31 cellular contexts compared by ENCODE assay signal in genomic region chr4:87649980-87650379, GRCh38. TPM values are rescaled to one million over a fixed set of nuclear protein-coding genes. Genes with fewer than 3 reads are reported as not detected.
DNase-seq lines count a peak whose midpoint lies in the region; ATAC-seq, FAIRE-seq and TF ChIP-seq lines count a peak whose summit lies in the region.
"Had no signal": no experiment of that assay in that cellular context is flagged by ENCODE, and none has a peak within 500 bp of the region (broad histone marks: within the 10 kb centered on the region; RNA-seq: fewer than 3 reads in every experiment).

Gene DMP1, plus strand, starts transcription at chr4:87650280. Its CDS starts 6,213 bp downstream, at chr4:87656493.

- H2AFZ ChIP-seq in MM.1S (ENCODE audit: low read length) (no peak within 1 kb of the TSS), H1 (ENCODE audit: low read length) (no peak within 1 kb of the TSS)

- no peak for TF ChIP-seq POLR2A in H1 (IDR thresholded peaks at IDR 0.05; ENCODE audit: control extremely low read depth in 1 of 2, low read depth in 2 of 2, low read length in 2 of 2)

- H3K4me3 Mint-ChIP-seq in nephron progenitor cell, result no peak within 1 kb of the TSS
- H3K4me3 Mint-ChIP-seq: CD14-positive monocyte; CD4-positive, alpha-beta memory T cell; CD4-positive, CD25-positive, alpha-beta regulatory T cell; CD8-positive, alpha-beta memory T cell had no signal

- no peaks in the 10 kb centered on the region for H3K27me3 Mint-ChIP-seq in nephron progenitor cell (ENCODE audit: low read depth, poor library complexity)

- no peaks in the 10 kb centered on the region for H3K9me3 ChIP-seq in MM.1S (replicated peaks; ENCODE audit: insufficient read depth, low read length)
- no peaks in the 10 kb centered on the region for H3K9me3 ChIP-seq in H1 (ENCODE audit: insufficient read depth in 2 of 2, low read depth in 1 of 2, low read length in 1 of 2)
- no peaks in the 10 kb centered on the region for H3K9me3 ChIP-seq in heart right ventricle
- H3K9me3 ChIP-seq: BE2C, BLaER1 had no signal

- H3K4me3 ChIP-seq in MM.1S (ENCODE audit: low read length), result no peak within 1 kb of the TSS
- H3K4me3 ChIP-seq in H1 (ENCODE audit: extremely low read depth in 1 of 4, insufficient read depth in 2 of 4, low read depth in 3 of 4, low read length in 4 of 4), result no peak within 1 kb of the TSS
- no peak within 1 kb of the TSS for H3K4me3 ChIP-seq in heart right ventricle
- H3K4me3 ChIP-seq: BLaER1, GM12878 had no signal

- H3K27me3 ChIP-seq in MM.1S (replicated peaks; ENCODE audit: insufficient read depth, low read length) (no peaks in the 10 kb centered on the region), H1 (replicated peaks in 1 of 4; ENCODE audit: control insufficient read depth in 3 of 4, extremely low read depth in 1 of 4, insufficient read depth in 3 of 4, low read length in 3 of 4) (no peaks in the 10 kb centered on the region), heart right ventricle (no peaks in the 10 kb centered on the region)
- H3K27me3 ChIP-seq: BE2C, BLaER1 had no signal

- H3K9ac ChIP-seq in MM.1S (ENCODE audit: low read length), result no peak within 1 kb of the TSS
- H3K9ac ChIP-seq in H1 (replicated peaks in 1 of 4; ENCODE audit: extremely low read depth in 1 of 4, low read depth in 3 of 4, low read length in 3 of 4), result no peak within 1 kb of the TSS
- H3K9ac ChIP-seq: BLaER1 had no signal

- no peak within 1 kb of the TSS for H4K91ac ChIP-seq in H1 (replicated peaks; ENCODE audit: insufficient read length, low read length)

- H2BK12ac ChIP-seq in H1 (ENCODE audit: low read depth, low read length), result no peak within 1 kb of the TSS

- H2BK120ac ChIP-seq in H1 (replicated peaks; ENCODE audit: low read depth, low read length), result no peak within 1 kb of the TSS

- no peak within 1 kb of the TSS for H2BK15ac ChIP-seq in H1 (ENCODE audit: low read length)

- H3K14ac ChIP-seq in H1 (ENCODE audit: insufficient read length), result no peak within 1 kb of the TSS

- no peak within 1 kb of the TSS for H4K8ac ChIP-seq in H1 (ENCODE audit: extremely low read depth, insufficient read depth, low read length)

- intact Hi-C loops in heart right ventricle (cut with DNase I), result no loop called here

- H4K20me1 ChIP-seq in MM.1S (ENCODE audit: insufficient read depth, low read length), result no peaks in the 10 kb centered on the region
- H4K20me1 ChIP-seq in H1 (replicated peaks in 1 of 2; ENCODE audit: control insufficient read depth in 1 of 2, insufficient read depth in 2 of 2, low read length in 2 of 2), result no peaks in the 10 kb centered on the region
- H4K20me1 ChIP-seq: BLaER1 had no signal

- CTCF ChIA-PET in H1 (lab: Charles Lee; ENCODE audit: partially characterized antibody), result interaction anchor here (1.0 to 2.0 kb wide), 3 partner anchors 71 to 188 kb away, joined by 3 to 11 read pairs (median 4); no protein-coding TSS in a partner anchor

- H3K79me1 ChIP-seq in H1 (ENCODE audit: low read depth, low read length), result no peaks in the 10 kb centered on the region

- H3K79me2 ChIP-seq in MM.1S (ENCODE audit: low read length) (no peaks in the 10 kb centered on the region), H1 (ENCODE audit: control insufficient read depth in 1 of 2, insufficient read depth in 2 of 2, low read length in 2 of 2) (no peaks in the 10 kb centered on the region)

- no peak for TF ChIP-seq CTCF in MM.1S (IDR thresholded peaks at IDR 0.05; ENCODE audit: low read length)
- no peak for TF ChIP-seq CTCF in H1 (IDR thresholded peaks at IDR 0.05; ENCODE audit: control extremely low read depth in 1 of 3, insufficient read depth in 1 of 3, low read depth in 1 of 3, low read length in 3 of 3)
- no peak for TF ChIP-seq CTCF in nephron progenitor cell (IDR thresholded peaks at IDR 0.05)
- no peak for TF ChIP-seq CTCF in heart right ventricle (IDR thresholded peaks at IDR 0.05)

- no peak within 1 kb of the TSS for H2AK5ac ChIP-seq in H1 (ENCODE audit: low read depth, low read length)

- H3K9me2 ChIP-seq in MM.1S (replicated peaks; ENCODE audit: insufficient read depth, low read length), result no peaks in the 10 kb centered on the region

- TF ChIP-seq RAD21 in H1 (IDR thresholded peaks at IDR 0.05 in 1 of 2, conservative IDR thresholded peaks at IDR 0.05 in 1 of 2; ENCODE audit: low read depth in 2 of 2, low read length in 2 of 2), result no peak

- no peak within 1 kb of the TSS for H3K18ac ChIP-seq in H1 (ENCODE audit: extremely low read depth, low read length)

- ATAC-seq in heart right ventricle, result no peak
- ATAC-seq: GM12878 had no signal

- H3K23me2 ChIP-seq in H1 (ENCODE audit: low read depth, low read length), result no peaks in the 10 kb centered on the region; the same call in 1 of the 2 replicates

- POLR2A ChIA-PET in H1 (lab: Charles Lee; ENCODE audit: partially characterized antibody), result no interaction called here

- H3K9me3 Mint-ChIP-seq in nephron progenitor cell, result no peaks in the 10 kb centered on the region
- H3K9me3 Mint-ChIP-seq: CD14-positive monocyte; CD4-positive, alpha-beta memory T cell; CD8-positive, alpha-beta memory T cell had no signal

- no peak within 1 kb of the TSS for H3K23ac ChIP-seq in H1 (ENCODE audit: insufficient read length)

- no peaks in the 10 kb centered on the region for H3K36me3 Mint-ChIP-seq in nephron progenitor cell (ENCODE audit: low read depth)
- H3K36me3 Mint-ChIP-seq: CD14-positive monocyte; CD4-positive, alpha-beta memory T cell; CD4-positive, CD25-positive, alpha-beta regulatory T cell; CD8-positive, alpha-beta memory T cell had no signal

- DNase-seq in MM.1S, result no peak
- no peak for DNase-seq in H1 (ENCODE audit: low read depth in 1 of 2, low spot score in 2 of 2)
- DNase-seq in nephron progenitor cell, result no peak
- DNase-seq in heart right ventricle, result no peak
- no peak for DNase-seq in epidermal melanocyte (ENCODE audit: insufficient read length, low spot score)
- DNase-seq in NCI-H82 (lab: John Stamatoyannopoulos, UW), result no peak
- DNase-seq: 8988T; ACHN; BE2C; C1 segment of cervical spinal cord; CD4-positive, alpha-beta memory T cell; CD4-positive, CD25-positive, alpha-beta regulatory T cell; CD8-positive, alpha-beta memory T cell; COR-L47; DMS 273 treated with DMSO at 0.1 percent for 48 hours; DMS153; DMS53; DMS79; DND-41; EL; GDM1 had no signal

- no peak within 1 kb of the TSS for H4K5ac ChIP-seq in H1 (ENCODE audit: insufficient read length, low read depth, low read length)

- H3K4me1 ChIP-seq in MM.1S (ENCODE audit: low read length), result peaks cover 11% of the 10 kb centered on the region; the same call in 1 of the 2 replicates
- H3K4me1 ChIP-seq in H1 (replicated peaks in 1 of 4; ENCODE audit: control insufficient read depth in 3 of 4, insufficient read depth in 4 of 4, low read length in 3 of 4), result peaks cover 0 to 2% (median 0%) of the 10 kb centered on the region in 4 experiments; a peak in 3 of 7 replicates
- H3K4me1 ChIP-seq in heart right ventricle, result no peaks in the 10 kb centered on the region
- H3K4me1 ChIP-seq: BE2C, BLaER1 had no signal

- H2BK5ac ChIP-seq in H1 (ENCODE audit: low read depth, low read length), result no peak within 1 kb of the TSS

- H2BK20ac ChIP-seq in H1 (ENCODE audit: low read length), result no peak within 1 kb of the TSS

- FAIRE-seq in H1 (lab: Jason Lieb, UNC), result no peak
- FAIRE-seq: A204.1, GM12878, GM12892, GM18507 had no signal

- no peak within 1 kb of the TSS for H3K4ac ChIP-seq in H1 (replicated peaks; ENCODE audit: insufficient read length, low read depth, low read length)

- H3K4me1 Mint-ChIP-seq in nephron progenitor cell, result peaks cover 14% of the 10 kb centered on the region
- H3K4me1 Mint-ChIP-seq: CD14-positive monocyte; CD4-positive, alpha-beta memory T cell; CD4-positive, CD25-positive, alpha-beta regulatory T cell; CD8-positive, alpha-beta memory T cell had no signal

- H3K4me2 ChIP-seq in MM.1S (ENCODE audit: low read depth, low read length) (0 out of 2 replicates have a peak within 1 kb of the TSS, but pooled peaks have one; percentile 10), H1 (ENCODE audit: insufficient read depth in 1 of 2, low read depth in 2 of 2, low read length in 2 of 2) (no peak within 1 kb of the TSS)
- H3K4me2 ChIP-seq: BLaER1 had no signal

- peak within 1 kb of the TSS; percentile 8 for H3K27ac Mint-ChIP-seq in nephron progenitor cell
- H3K27ac Mint-ChIP-seq: CD4-positive, alpha-beta memory T cell; CD4-positive, CD25-positive, alpha-beta regulatory T cell; CD8-positive, alpha-beta memory T cell had no signal

- WGBS in H1 (ENCODE audit: extremely low coverage in 1 of 2, insufficient coverage in 1 of 2, insufficient read length in 1 of 2, insufficient replicate concordance in 2 of 2, low coverage in 1 of 2, low lambda C conversion rate in 2 of 2, missing lambda C conversion rate in 1 of 2), 2 experiments, result 94% methylated on average over 3 of the region's 3 CpGs; no CpG with 5 or more reads in 1 of the 2 experiments
- 84 to 90% methylated on average over 3 of the region's 3 CpGs for WGBS in heart right ventricle, 2 donors

- no peaks in the 10 kb centered on the region for H3K36me3 ChIP-seq in MM.1S (replicated peaks; ENCODE audit: insufficient read depth, low read length)
- no peaks in the 10 kb centered on the region for H3K36me3 ChIP-seq in H1 (ENCODE audit: control insufficient read depth in 2 of 4, insufficient read depth in 4 of 4, low read length in 3 of 4)
- H3K36me3 ChIP-seq in heart right ventricle, result no peaks in the 10 kb centered on the region
- H3K36me3 ChIP-seq: BE2C, BLaER1 had no signal

- no peak for TF ChIP-seq EP300 in H1 (IDR thresholded peaks at IDR 0.05; ENCODE audit: borderline replicate concordance in 1 of 2, low read depth in 2 of 2, low read length in 2 of 2)

- peak within 1 kb of the TSS; percentile 16 for H3K56ac ChIP-seq in H1 (replicated peaks; ENCODE audit: insufficient read length, low read depth, low read length)

- no peaks in the 10 kb centered on the region for H3F3A ChIP-seq in MM.1S (ENCODE audit: insufficient read depth, low read length)

- H3K27ac ChIP-seq in MM.1S (ENCODE audit: low read length) (no peak within 1 kb of the TSS), H1 (ENCODE audit: low read depth, low read length) (no peak within 1 kb of the TSS), heart right ventricle (no peak within 1 kb of the TSS)
- H3K27ac ChIP-seq: BLaER1 had no signal

TF ChIP-seq in H1, 55 proteins besides CTCF, POLR2A, EP300 and RAD21 (continues in another document):
- TF ChIP-seq GTF2F1 (IDR thresholded peaks at IDR 0.05; ENCODE audit: borderline replicate concordance, low read depth, low read length), result no peak
- TF ChIP-seq POLR2AphosphoS5 (IDR thresholded peaks at IDR 0.05; ENCODE audit: low read depth, low read length), result no peak

RNA-seq across cellular contexts. Expression of gene DMP1, which starts in this region (rescaled TPM):
- total RNA-seq in H1 (2021; fragmentation: NEBNext Ultra II Directional; extraction: Animal tissue kit (Norgen Biotek cat#: 25700)), result 0.17 TPM in 1 of 2 replicates, not detected in the other
- polyA plus RNA-seq in H1 (2011; rRNA removed), result 0.05 TPM in 1 of 2 replicates, not detected in the other
- 0.05 TPM for polyA plus RNA-seq in H1 (2011; cell fraction: cytosol; rRNA removed)
- not detected for polyA plus RNA-seq in H1 (2011; cell fraction: nucleus; rRNA removed)
- polyA plus RNA-seq in H1 (2012, experiment 1 of 2), result 0.05 to 0.20 TPM (median 0.14 TPM) in 4 replicates
- polyA plus RNA-seq in H1 (2012, experiment 2 of 2), result not detected
- 0.20 TPM for polyA plus RNA-seq in H1 (2013, experiment 1 of 2)
- polyA plus RNA-seq in H1 (2013, experiment 2 of 2), result 0.33 TPM
- polyA minus RNA-seq in H1 (2011; rRNA and poly(A)+ RNA removed), result not detected in 2 replicates
- polyA minus RNA-seq in H1 (2011; cell fraction: cytosol; rRNA and poly(A)+ RNA removed), result not detected
- polyA minus RNA-seq in H1 (2011; cell fraction: nucleus; rRNA and poly(A)+ RNA removed), result not detected
- not detected for total RNA-seq in heart right ventricle
- not detected for polyA plus RNA-seq in heart right ventricle
- total RNA-seq: A673; CD4-positive, alpha-beta memory T cell; CD4-positive, CD25-positive, alpha-beta regulatory T cell; CD8-positive, alpha-beta memory T cell; Daoy; G401; GM12878 had no signal
- polyA plus RNA-seq: AG04450; CD14-positive monocyte; CD4-positive, alpha-beta memory T cell; CD4-positive, CD25-positive, alpha-beta regulatory T cell; CD8-positive, alpha-beta memory T cell; GM12878 had no signal
